ENCODE assay signal across 8 cellular contexts in the genomic region with DNA sequence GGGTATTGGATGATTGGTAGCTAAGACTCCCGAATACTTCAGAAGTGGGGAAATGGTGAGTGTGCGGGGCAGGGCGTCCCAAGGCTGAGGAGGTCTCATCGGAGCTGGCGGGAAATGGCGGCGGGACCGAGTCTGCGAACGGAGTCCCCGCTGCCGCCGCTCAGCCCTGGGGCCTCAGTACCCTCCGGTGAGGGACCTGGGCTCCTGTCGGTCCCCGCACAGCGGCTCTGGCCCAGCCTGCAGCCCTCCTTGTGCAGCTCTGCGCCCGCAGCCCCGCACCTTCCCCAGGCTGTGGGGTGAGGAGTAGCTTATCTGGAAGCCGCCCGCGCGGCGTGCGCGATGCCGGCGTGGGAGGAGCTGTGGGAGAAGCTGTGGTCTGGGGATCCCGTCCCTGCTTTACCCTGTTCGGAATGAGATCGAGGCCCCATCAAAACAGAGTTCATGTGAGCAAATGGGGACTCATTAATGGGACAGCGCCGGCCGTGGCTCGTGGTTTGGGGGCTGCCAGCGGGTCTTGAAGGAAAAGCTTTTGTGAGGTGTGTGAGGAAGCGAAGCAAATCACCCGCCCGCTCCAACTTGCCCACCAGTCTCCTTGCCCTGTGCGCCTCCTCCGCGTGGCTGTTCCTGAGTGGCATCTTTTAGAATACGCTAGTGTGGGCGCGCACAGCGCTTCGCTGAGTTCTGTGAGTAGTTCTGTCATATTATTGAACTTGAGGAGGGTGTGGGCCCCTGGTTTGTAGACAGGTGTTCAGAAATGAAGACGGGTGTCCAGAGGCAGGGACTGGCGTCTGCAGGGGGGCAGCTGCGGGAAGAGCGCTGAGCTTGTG. TPM values are rescaled to one million over a fixed set of nuclear protein-coding genes. Genes with fewer than 3 reads are reported as not detected.
DNase-seq lines count a peak whose midpoint lies in the region; ATAC-seq, FAIRE-seq and TF ChIP-seq lines count a peak whose summit lies in the region.

No MANE protein-coding gene starts in this region.

- TF ChIP-seq POLR2A in A549 (IDR thresholded peaks at IDR 0.05; ENCODE audit: low read length): no peak

- TF ChIP-seq RAD21 in A549 (conservative IDR thresholded peaks at IDR 0.05 in 1 of 2, IDR thresholded peaks at IDR 0.05 in 1 of 2): no peak

- H3K36me3 ChIP-seq in mucosa of descending colon (ENCODE audit: low read depth): no peaks in the 10 kb centered on the region

- peak overlapping the region; percentile 88 for H3K4me2 ChIP-seq in A549

- no peaks in the 10 kb centered on the region for H3K4me1 ChIP-seq in A549
- peaks cover 2% of the 10 kb centered on the region for H3K4me1 ChIP-seq in mucosa of descending colon (ENCODE audit: low read depth)

- DNase-seq in A549 (ENCODE audit: low read depth in 1 of 2, low spot score in 1 of 2) (peak; percentile 3 to 22), mucosa of descending colon (peak; percentile 41 to 71 (median 68)), DMS153 treated with DMSO at 0.1 percent for 48 hours (lab: John Stamatoyannopoulos, UW; ENCODE audit: unreplicated experiment) (no peak)
- DNase-seq in activated CD4-positive, alpha-beta T cell treated with anti-CD3 and anti-CD28 coated beads for 24 hours (ENCODE audit: low read depth in 2 of 2): peak; percentile 32 to 35
- peak; percentile 43 for DNase-seq in effector CD8-positive, alpha-beta T cell (lab: John Stamatoyannopoulos, UW)
- peak; percentile 23 to 56 for DNase-seq in stimulated activated CD8-positive, alpha-beta memory T cell treated with anti-CD3 and anti-CD28 coated beads, Interleukin-7, amount 100 ng/mL, for 4 hours (ENCODE audit: low read depth in 2 of 2)

- POLR2A ChIA-PET in A549 (lab: Yijun Ruan, JAX): interaction anchor here (0.8 to 1.3 kb wide), 3 partner anchors 135 to 273 kb away, joined by 3 to 4 read pairs (median 3); a partner anchor contains a TSS

- peak overlapping the region; percentile 79 to 89 for H3K27ac ChIP-seq in A549

- TF ChIP-seq CTCF in A549 (IDR thresholded peaks at IDR 0.05) (no peak), mucosa of descending colon (IDR thresholded peaks at IDR 0.05) (no peak)

- FAIRE-seq in A549 (lab: Jason Lieb, UNC): no peak

- intact Hi-C loops in mucosa of descending colon (cut with DNase I, micrococcal nuclease): no loop called here

- CTCF ChIA-PET in A549 (lab: Yijun Ruan, JAX): no interaction called here

- ATAC-seq in A549: peak; percentile 75 to 83
- ATAC-seq in GM18873 (IDR thresholded peaks at IDR 0.05; ENCODE audit: low FRiP score, unreplicated experiment): peak; percentile 13
- ATAC-seq in HG03196 (IDR thresholded peaks at IDR 0.05; ENCODE audit: unreplicated experiment): peak; percentile 31
- peak; percentile 32 for ATAC-seq in mucosa of descending colon

- TF ChIP-seq EP300 in A549 (IDR thresholded peaks at IDR 0.05): no peak

- H3K4me3 ChIP-seq in A549: peak overlapping the region; percentile 92
- peak overlapping the region; percentile 83 for H3K4me3 ChIP-seq in mucosa of descending colon

- WGBS in A549 (ENCODE audit: missing lambda C conversion rate): 40% methylated on average over 21 of the region's 52 CpGs

- H3K9me3 ChIP-seq in A549: peaks cover 52% of the 10 kb centered on the region
- H3K9me3 ChIP-seq in mucosa of descending colon: peaks cover 35% of the 10 kb centered on the region

TF ChIP-seq in A549, 52 proteins besides CTCF, POLR2A, EP300 and RAD21:
- TF ChIP-seq, protein P1, sequence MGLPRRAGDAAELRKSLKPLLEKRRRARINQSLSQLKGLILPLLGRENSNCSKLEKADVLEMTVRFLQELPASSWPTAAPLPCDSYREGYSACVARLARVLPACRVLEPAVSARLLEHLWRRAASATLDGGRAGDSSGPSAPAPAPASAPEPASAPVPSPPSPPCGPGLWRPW (IDR thresholded peaks at IDR 0.05): no peak
- TF ChIP-seq, protein P2, sequence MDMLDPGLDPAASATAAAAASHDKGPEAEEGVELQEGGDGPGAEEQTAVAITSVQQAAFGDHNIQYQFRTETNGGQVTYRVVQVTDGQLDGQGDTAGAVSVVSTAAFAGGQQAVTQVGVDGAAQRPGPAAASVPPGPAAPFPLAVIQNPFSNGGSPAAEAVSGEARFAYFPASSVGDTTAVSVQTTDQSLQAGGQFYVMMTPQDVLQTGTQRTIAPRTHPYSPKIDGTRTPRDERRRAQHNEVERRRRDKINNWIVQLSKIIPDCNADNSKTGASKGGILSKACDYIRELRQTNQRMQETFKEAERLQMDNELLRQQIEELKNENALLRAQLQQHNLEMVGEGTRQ (IDR thresholded peaks at IDR 0.05): no peak
- TF ChIP-seq RARB (CRISPR knock-in tag; IDR thresholded peaks at IDR 0.05): no peak
- no peak for TF ChIP-seq JUN (IDR thresholded peaks at IDR 0.05)
- TF ChIP-seq PHF8 (IDR thresholded peaks at IDR 0.05; ENCODE audit: borderline replicate concordance, low read depth): peak; percentile 21; the same call in 1 of the 2 replicates
- no peak for TF ChIP-seq CBX2 (IDR thresholded peaks at IDR 0.05; ENCODE audit: borderline replicate concordance, low read depth)
- TF ChIP-seq ZNF302 (CRISPR knock-in tag; IDR thresholded peaks at IDR 0.05): no peak
TF ChIP-seq in A549: peak in this region for 1.

RNA-seq across cellular contexts. Expression of a gene that starts 0.5 kb away (rescaled TPM):
- polyA plus RNA-seq in A549 (2011; rRNA removed) (4.9 TPM in 2 replicates), A549 (2017; fragmentation: RNase III; extraction: RNeasy Plus Mini Kit Qiagen cat#74134 plus additional on column Dnase treatment) (4.3 to 5.4 TPM (median 5.0 TPM) in 3 replicates)
- 1.4 and 1.8 TPM in 2 replicates for polyA plus RNA-seq in A549 (2012; cell fraction: cytosol; rRNA removed)
- polyA plus RNA-seq in A549 (2012; cell fraction: nucleus; rRNA removed): 1.2 and 1.7 TPM in 2 replicates
- 4.5 and 5.1 TPM in 2 replicates for polyA minus RNA-seq in A549 (2011; rRNA and poly(A)+ RNA removed)
- 10 to 100 TPM; 21.1 to 27.6 (median 23.9) TPM for total RNA-seq in mucosa of descending colon

RNA-seq across cellular contexts. Expression of a gene that starts 32.9 kb away (rescaled TPM):
- not detected in 2 replicates for polyA plus RNA-seq in A549 (2011; rRNA removed)
- not detected in 2 replicates for polyA plus RNA-seq in A549 (2012; cell fraction: cytosol; rRNA removed)
- not detected in 2 replicates for polyA plus RNA-seq in A549 (2012; cell fraction: nucleus; rRNA removed)
- polyA plus RNA-seq in A549 (2017; fragmentation: RNase III; extraction: RNeasy Plus Mini Kit Qiagen cat#74134 plus additional on column Dnase treatment): not detected in 3 replicates
- polyA minus RNA-seq in A549 (2011; rRNA and poly(A)+ RNA removed): not detected in 2 replicates
- total RNA-seq in mucosa of descending colon: not detected

Comparison
In these comparisons a context has a peak if more than half of its experiments do, and no peak if none do; other contexts are left out.
1. ATAC-seq: peak in every context shown above with its lines; median percentile 79 in A549; 32 in mucosa of descending colon; 31 in HG03196; 13 in GM18873.